ENCODE assay signal across 18 cellular contexts in genomic region chr10:78223088-78223487, GRCh38.
DNase-seq lines count a peak whose midpoint lies in the region; ATAC-seq and TF ChIP-seq lines count a peak whose summit lies in the region.
"Had no signal": no experiment of that assay in that cellular context is flagged by ENCODE, and none has a peak within 500 bp of the region (broad histone marks: within the 10 kb centered on the region; RNA-seq: fewer than 3 reads in every experiment).

No MANE protein-coding gene starts in this region.

- H3K79me2 ChIP-seq in SK-N-SH (ENCODE audit: insufficient read depth), result no peaks in the 10 kb centered on the region

- TF ChIP-seq EP300 in SK-N-SH (IDR thresholded peaks at IDR 0.05; ENCODE audit: borderline replicate concordance in 1 of 2, low read depth in 1 of 2, low read length in 1 of 2), result no peak

- ATAC-seq in SK-N-SH treated with all-trans-retinoic acid at 6 μM for 48 hours (no peak), gastrocnemius medialis (no peak)
- ATAC-seq: GM23338, HCT116 had no signal

- H3K27ac ChIP-seq in SK-N-SH (ENCODE audit: low read depth in 2 of 2, low read length in 1 of 2) (no peak overlapping the region), gastrocnemius medialis (no peak overlapping the region)
- H3K27ac ChIP-seq: BLaER1, HL-60 had no signal

- TF ChIP-seq POLR2A in gastrocnemius medialis (IDR thresholded peaks at IDR 0.05), result no peak

- peak overlapping the region; percentile 21 for H3K27ac Mint-ChIP-seq in progenitor cell of endocrine pancreas
- H3K27ac Mint-ChIP-seq: CD4-positive, alpha-beta memory T cell; GM23338; HFFc6 had no signal

- DNase-seq in SK-N-SH, result no peak
- peak; percentile 27 for DNase-seq in left kidney (ENCODE audit: low read depth, low spot score)
- no peak for DNase-seq in progenitor cell of endocrine pancreas (ENCODE audit: low spot score, unreplicated experiment)
- DNase-seq in gastrocnemius medialis, result no peak
- DNase-seq in central memory CD4-positive, alpha-beta T cell, result no peak
- no peak for DNase-seq in activated naive CD4-positive, alpha-beta T cell (lab: John Stamatoyannopoulos, UW)
- DNase-seq: 8988T; Calu3; CD4-positive, alpha-beta memory T cell; GF-D8; H7; HFFc6 had no signal

- H3K36me3 ChIP-seq in SK-N-SH (replicated peaks in 1 of 2; ENCODE audit: control insufficient read depth in 1 of 2, insufficient read depth in 2 of 2, low read length in 1 of 2) (no peaks in the 10 kb centered on the region), gastrocnemius medialis (no peaks in the 10 kb centered on the region)
- H3K36me3 ChIP-seq: BLaER1 had no signal

- H3K4me3 ChIP-seq in SK-N-SH (ENCODE audit: low read depth in 2 of 2, low read length in 1 of 2) (no peak overlapping the region), gastrocnemius medialis (no peak overlapping the region)
- H3K4me3 ChIP-seq: BLaER1, GM23338 had no signal

- no peaks in the 10 kb centered on the region for H3K9me3 ChIP-seq in SK-N-SH
- no peaks in the 10 kb centered on the region for H3K9me3 ChIP-seq in gastrocnemius medialis

- H2AFZ ChIP-seq in SK-N-SH (ENCODE audit: low read depth), result no peak overlapping the region
- H2AFZ ChIP-seq: GM23338 had no signal

- in situ Hi-C loops in gastrocnemius medialis (cut with MboI; ENCODE audit: low sequenced_read_pairs in 4 of 4), result loop anchor here in 1 of 4 donors (25.0 kb wide), 1 partner anchor 439 kb away; no protein-coding TSS in a partner anchor

- POLR2A ChIA-PET in SK-N-SH (lab: Yijun Ruan, JAX), result no interaction called here

- no peak overlapping the region for H3K4me2 ChIP-seq in SK-N-SH
- H3K4me2 ChIP-seq: BLaER1, GM23338 had no signal

- TF ChIP-seq RAD21 in SK-N-SH (IDR thresholded peaks at IDR 0.05; ENCODE audit: low read length), result no peak

- H3K27me3 ChIP-seq in SK-N-SH (ENCODE audit: insufficient read depth) (no peaks in the 10 kb centered on the region), gastrocnemius medialis (no peaks in the 10 kb centered on the region)
- H3K27me3 ChIP-seq: BLaER1 had no signal

- H3F3A ChIP-seq in SK-N-SH (replicated peaks; ENCODE audit: insufficient read depth), result no peaks in the 10 kb centered on the region

- H3K9me2 ChIP-seq in SK-N-SH, result no peaks in the 10 kb centered on the region

- H3K36me3 Mint-ChIP-seq in progenitor cell of endocrine pancreas (ENCODE audit: insufficient read depth), result no peaks in the 10 kb centered on the region
- H3K36me3 Mint-ChIP-seq: CD14-positive monocyte; CD4-positive, alpha-beta memory T cell had no signal

- H3K4me1 Mint-ChIP-seq in progenitor cell of endocrine pancreas (ENCODE audit: low read depth), result peaks cover 13% of the 10 kb centered on the region
- H3K4me1 Mint-ChIP-seq: CD4-positive, alpha-beta memory T cell; GM23338 had no signal

- intact Hi-C loops in gastrocnemius medialis (cut with DNase I; ENCODE audit: low total_unique reads), result no loop called here

- 83% methylated on average over 7 of the region's 7 CpGs for WGBS in SK-N-SH (ENCODE audit: low lambda C conversion rate)

- no peak for TF ChIP-seq CTCF in SK-N-SH (IDR thresholded peaks at IDR 0.05)
- TF ChIP-seq CTCF in progenitor cell of endocrine pancreas (IDR thresholded peaks at IDR 0.05; ENCODE audit: unreplicated experiment), result no peak
- no peak for TF ChIP-seq CTCF in gastrocnemius medialis (IDR thresholded peaks at IDR 0.05 in 4 of 5, conservative IDR thresholded peaks at IDR 0.05 in 1 of 5)

- H3K4me3 Mint-ChIP-seq in progenitor cell of endocrine pancreas (ENCODE audit: low read depth), result no peak overlapping the region
- H3K4me3 Mint-ChIP-seq: CD14-positive monocyte; CD4-positive, alpha-beta memory T cell; GM23338; HFFc6 had no signal

- CTCF ChIA-PET in SK-N-SH (lab: Yijun Ruan, JAX), result interaction anchor here (1.0 to 1.4 kb wide), 3 partner anchors 11 to 176 kb away, joined by 3 to 7 read pairs (median 4); no protein-coding TSS in a partner anchor

- no peaks in the 10 kb centered on the region for H4K20me1 ChIP-seq in SK-N-SH (ENCODE audit: insufficient read depth)
- H4K20me1 ChIP-seq: BLaER1 had no signal

- H3K27me3 Mint-ChIP-seq in progenitor cell of endocrine pancreas, result peaks cover 17% of the 10 kb centered on the region

- H3K9ac ChIP-seq in SK-N-SH, result no peak overlapping the region
- H3K9ac ChIP-seq: BLaER1 had no signal

- no peaks in the 10 kb centered on the region for H3K9me3 Mint-ChIP-seq in progenitor cell of endocrine pancreas (ENCODE audit: low read depth)
- H3K9me3 Mint-ChIP-seq: GM23338 had no signal

- H3K4me1 ChIP-seq in SK-N-SH (ENCODE audit: control insufficient read depth in 1 of 2, insufficient read depth in 2 of 2, low read depth in 1 of 2, low read length in 1 of 2), result peaks cover 6 to 27% of the 10 kb centered on the region in 2 experiments; a peak in 2 of 4 replicates
- H3K4me1 ChIP-seq in gastrocnemius medialis, result no peaks in the 10 kb centered on the region
- H3K4me1 ChIP-seq: BLaER1 had no signal

TF ChIP-seq in SK-N-SH, 30 proteins besides CTCF, POLR2A, EP300 and RAD21:
- no peak for TF ChIP-seq SMC3 (IDR thresholded peaks at IDR 0.05; ENCODE audit: low read depth, low read length)
- no peak for TF ChIP-seq CHD2 (IDR thresholded peaks at IDR 0.05; ENCODE audit: low read length, partially characterized antibody)
- peak; percentile 34; the same call in 1 of the 2 replicates for TF ChIP-seq GATA2 (CRISPR knock-in tag; IDR thresholded peaks at IDR 0.05)
- no peak for TF ChIP-seq FOSL2 (IDR thresholded peaks at IDR 0.05; ENCODE audit: borderline replicate concordance, low read depth)

TF ChIP-seq in SK-N-SH treated with all-trans-retinoic acid at 6 μM for 48 hours, 23 proteins besides CTCF, POLR2A, EP300 and RAD21:
- TF ChIP-seq POU6F1 (CRISPR knock-in tag; IDR thresholded peaks at IDR 0.05; ENCODE audit: borderline replicate concordance, low read depth) (no peak), TCF4 (CRISPR knock-in tag; IDR thresholded peaks at IDR 0.05; ENCODE audit: borderline replicate concordance) (no peak), ZNF565 (CRISPR knock-in tag; conservative IDR thresholded peaks at IDR 0.05; ENCODE audit: low read depth) (no peak), ZFP30 (CRISPR knock-in tag; IDR thresholded peaks at IDR 0.05) (no peak), GLIS3 (CRISPR knock-in tag; IDR thresholded peaks at IDR 0.05) (no peak), PPARA (CRISPR knock-in tag; IDR thresholded peaks at IDR 0.05; ENCODE audit: borderline replicate concordance) (no peak), CSDC2 (CRISPR knock-in tag; IDR thresholded peaks at IDR 0.05) (no peak), ZNF8 (CRISPR knock-in tag; IDR thresholded peaks at IDR 0.05) (no peak), OSR1 (CRISPR knock-in tag; IDR thresholded peaks at IDR 0.05) (no peak)
